24 cellular contexts compared by ENCODE assay signal in genomic region chr17:8881606-8882005, GRCh38. TPM values are rescaled to one million over a fixed set of nuclear protein-coding genes. Genes with fewer than 3 reads are reported as not detected.
DNase-seq lines count a peak whose midpoint lies in the region; ATAC-seq, FAIRE-seq and TF ChIP-seq lines count a peak whose summit lies in the region.
"Had no signal": no experiment of that assay in that cellular context is flagged by ENCODE, and none has a peak within 500 bp of the region (broad histone marks: within the 10 kb centered on the region; RNA-seq: fewer than 3 reads in every experiment).

No MANE protein-coding gene starts in this region.

- TF ChIP-seq CTCF in GM12878 (IDR thresholded peaks at IDR 0.05 in 2 of 3, conservative IDR thresholded peaks at IDR 0.05 in 1 of 3; ENCODE audit: control insufficient read depth in 2 of 3, extremely low read depth in 1 of 3, insufficient read depth in 1 of 3, low read depth in 3 of 3, low read length in 3 of 3), result no peak

- no peaks in the 10 kb centered on the region for H4K20me1 ChIP-seq in GM12878 (ENCODE audit: control insufficient read depth, insufficient read depth)

- H3K4ac ChIP-seq in neuronal stem cell (ENCODE audit: low read length), result no peak overlapping the region

- H4K91ac ChIP-seq in neuronal stem cell (ENCODE audit: low read depth, low read length, poor library complexity), result no peak overlapping the region

- peak overlapping the region; percentile 10 for H2AK5ac ChIP-seq in neuronal stem cell (ENCODE audit: low read depth, low read length)

- H2AFZ ChIP-seq in GM12878 (ENCODE audit: control insufficient read depth, low read depth, low read length) (no peak overlapping the region), neuronal stem cell (ENCODE audit: low read length) (no peak overlapping the region)

- CTCF ChIA-PET in GM12878 (lab: Yijun Ruan, JAX), result no interaction called here

- no peak for FAIRE-seq in GM12878 (lab: Jason Lieb, UNC)
- FAIRE-seq: G401.6, GM12892, GM18507 had no signal

- RAD21 ChIA-PET in GM12878 (lab: Charles Lee; ENCODE audit: unreplicated experiment), result interaction anchor here (0.6 kb wide), 1 partner anchor 13 kb away, joined by 4 read pairs; no protein-coding TSS in a partner anchor

- ATAC-seq in right cardiac atrium, result no peak
- ATAC-seq in GM12878, result no peak
- no peak for ATAC-seq in stimulated activated naive B cell treated with anti-CD40 and anti-IgM and Interleukin-4, amounts not matched to agents 10 μg/mL and 1 μg/mL and 100 μg/mL, for 72 hours (replicated peaks)
- ATAC-seq in GM19395 (IDR thresholded peaks at IDR 0.05; ENCODE audit: unreplicated experiment), result no peak

- peaks cover 5 to 11% of the 10 kb centered on the region in 2 donors for H3K4me1 Mint-ChIP-seq in stimulated activated naive B cell treated with anti-CD40 and anti-IgM and Interleukin-4, amounts not matched to agents 10 μg/mL and 1 μg/mL and 100 μg/mL, for 72 hours
- H3K4me1 Mint-ChIP-seq: B cell had no signal

- H3K4me1 ChIP-seq in right cardiac atrium (ENCODE audit: control insufficient read depth, insufficient read depth, low read length), result no peaks in the 10 kb centered on the region
- no peaks in the 10 kb centered on the region for H3K4me1 ChIP-seq in GM12878 (ENCODE audit: control insufficient read depth, insufficient read depth, low read length)
- peaks cover 0 to 4% of the 10 kb centered on the region in 2 donors for H3K4me1 ChIP-seq in neuronal stem cell (ENCODE audit: control insufficient read depth in 2 of 2, insufficient read depth in 1 of 2, low read depth in 1 of 2, low read length in 2 of 2)

- no peaks in the 10 kb centered on the region for H3K79me2 ChIP-seq in GM12878 (ENCODE audit: control insufficient read depth, insufficient read depth, low read length)

- H3K36me3 Mint-ChIP-seq in stimulated activated naive B cell treated with anti-CD40 and anti-IgM and Interleukin-4, amounts not matched to agents 10 μg/mL and 1 μg/mL and 100 μg/mL, for 72 hours, result peaks cover 63 to 85% of the 10 kb centered on the region in 2 donors

- SMC1A ChIA-PET in GM12878 (lab: Charles Lee; ENCODE audit: uncharacterized antibody, unreplicated experiment), result no interaction called here

- H4K8ac ChIP-seq in neuronal stem cell (ENCODE audit: low read depth, low read length), result no peak overlapping the region

- no peak overlapping the region for H2BK120ac ChIP-seq in neuronal stem cell (ENCODE audit: low read depth, low read length)

- H3K14ac ChIP-seq in neuronal stem cell (ENCODE audit: low read length), result no peak overlapping the region

- DNase-seq in cardiac septum (ENCODE audit: low spot score) (peak; percentile 55), right cardiac atrium (no peak), GM12878 (ENCODE audit: low read depth, low spot score) (no peak), neuronal stem cell (ENCODE audit: low spot score) (no peak), HT-29 (ENCODE audit: low spot score) (no peak), pons (ENCODE audit: low spot score) (no peak)
- DNase-seq in stimulated activated naive B cell treated with anti-CD40 and anti-IgM and Interleukin-4, amounts not matched to agents 10 μg/mL and 1 μg/mL and 100 μg/mL, for 72 hours, result no peak
- DNase-seq: CD4-positive, CD25-positive, alpha-beta regulatory T cell; CD8-positive, alpha-beta memory T cell; COR-L47; DMS 273 treated with DMSO at 0.1 percent for 48 hours; DMS53; GOT3; KBM-7 had no signal

- H3K9ac ChIP-seq in GM12878 (ENCODE audit: control insufficient read depth, insufficient read depth, low read length) (no peak overlapping the region), neuronal stem cell (ENCODE audit: low read depth, low read length, poor library complexity) (no peak overlapping the region)
- H3K9ac ChIP-seq: BLaER1 treated with 17β-estradiol and CSF1 and Interleukin-3, amounts not matched to agents 10 nM and 100 nM had no signal

- TF ChIP-seq RAD21 in GM12878 (IDR thresholded peaks at IDR 0.05; ENCODE audit: insufficient read depth, low read depth, low read length), result no peak

- no peak overlapping the region for H3K18ac ChIP-seq in neuronal stem cell (ENCODE audit: low read length)

- H3K4me2 ChIP-seq in GM12878 (ENCODE audit: control insufficient read depth, insufficient read depth) (no peak overlapping the region), neuronal stem cell (ENCODE audit: insufficient read depth, low read length, poor library complexity, severe bottlenecking) (no peak overlapping the region)
- H3K4me2 ChIP-seq: BLaER1 treated with 17β-estradiol and CSF1 and Interleukin-3, amounts not matched to agents 10 nM and 100 nM had no signal

- H3K23ac ChIP-seq in neuronal stem cell (ENCODE audit: low read depth, low read length, poor library complexity), result peak overlapping the region; percentile 67

- in situ Hi-C loops in GM12878 (cut with MboI), result no loop called here

- no peak overlapping the region for H3K4me3 ChIP-seq in right cardiac atrium (ENCODE audit: low read length)
- no peak overlapping the region for H3K4me3 ChIP-seq in GM12878
- no peak overlapping the region for H3K4me3 ChIP-seq in neuronal stem cell (ENCODE audit: low read length in 2 of 2)
- H3K4me3 ChIP-seq: BLaER1 treated with 17β-estradiol and CSF1 and Interleukin-3, amounts not matched to agents 10 nM and 100 nM had no signal

- no peak for TF ChIP-seq EP300 in GM12878 (IDR thresholded peaks at IDR 0.05; ENCODE audit: borderline replicate concordance in 1 of 2, control insufficient read depth in 1 of 2, low read depth in 2 of 2, low read length in 2 of 2)

- no peak overlapping the region for H3K4me3 Mint-ChIP-seq in stimulated activated naive B cell treated with anti-CD40 and anti-IgM and Interleukin-4, amounts not matched to agents 10 μg/mL and 1 μg/mL and 100 μg/mL, for 72 hours
- H3K4me3 Mint-ChIP-seq: B cell, H9, IgD-negative memory B cell had no signal

- H3K27ac ChIP-seq in right cardiac atrium (ENCODE audit: low read length) (no peak overlapping the region), GM12878 (ENCODE audit: control insufficient read depth, insufficient read depth) (no peak overlapping the region), neuronal stem cell (replicated peaks; ENCODE audit: low read length) (no peak overlapping the region)
- H3K27ac ChIP-seq: BLaER1 treated with 17β-estradiol and CSF1 and Interleukin-3, amounts not matched to agents 10 nM and 100 nM; HL-60 had no signal

- POLR2A ChIA-PET in GM12878 (lab: Charles Lee), result interaction anchor here (0.5 kb wide), 1 partner anchor 16 kb away, joined by 4 read pairs; no protein-coding TSS in a partner anchor

- no TSS peak for BruUV-seq in GM12878 (replicated peaks; lab: Mats Ljungman, UMichigan)

- H2BK15ac ChIP-seq in neuronal stem cell (ENCODE audit: low read length), result no peak overlapping the region

- peaks cover 34 to 44% of the 10 kb centered on the region in 2 experiments; a peak in 3 of 4 replicates for H3K36me3 ChIP-seq in GM12878 (ENCODE audit: control insufficient read depth in 2 of 2, insufficient read depth in 2 of 2, low read length in 1 of 2)
- H3K36me3 ChIP-seq in neuronal stem cell (replicated peaks in 1 of 2; ENCODE audit: control insufficient read depth in 2 of 2, insufficient read depth in 2 of 2, low read length in 2 of 2), result no peaks in the 10 kb centered on the region

- peak overlapping the region; percentile 71 for H3K27ac Mint-ChIP-seq in stimulated activated naive B cell treated with anti-CD40 and anti-IgM and Interleukin-4, amounts not matched to agents 10 μg/mL and 1 μg/mL and 100 μg/mL, for 72 hours
- H3K27ac Mint-ChIP-seq: B cell had no signal

- no peaks in the 10 kb centered on the region for H3K9me3 Mint-ChIP-seq in stimulated activated naive B cell treated with anti-CD40 and anti-IgM and Interleukin-4, amounts not matched to agents 10 μg/mL and 1 μg/mL and 100 μg/mL, for 72 hours
- H3K9me3 Mint-ChIP-seq: CD4-positive, CD25-positive, alpha-beta regulatory T cell; CD8-positive, alpha-beta memory T cell; H9; IgD-negative memory B cell had no signal

- no peaks in the 10 kb centered on the region for H3K27me3 Mint-ChIP-seq in stimulated activated naive B cell treated with anti-CD40 and anti-IgM and Interleukin-4, amounts not matched to agents 10 μg/mL and 1 μg/mL and 100 μg/mL, for 72 hours
- H3K27me3 Mint-ChIP-seq: B cell; CD4-positive, CD25-positive, alpha-beta regulatory T cell; IgD-negative memory B cell had no signal

- H2BK12ac ChIP-seq in neuronal stem cell (ENCODE audit: low read length), result no peak overlapping the region

- H3K27me3 ChIP-seq in right cardiac atrium (ENCODE audit: control insufficient read depth, insufficient read depth), result no peaks in the 10 kb centered on the region
- H3K27me3 ChIP-seq in GM12878 (replicated peaks in 1 of 2; ENCODE audit: control insufficient read depth in 2 of 2, insufficient read depth in 2 of 2, low read length in 1 of 2), result no peaks in the 10 kb centered on the region
- peaks cover 0 to 24% (median 0%) of the 10 kb centered on the region in 3 experiments for H3K27me3 ChIP-seq in neuronal stem cell (ENCODE audit: control insufficient read depth in 3 of 3, insufficient read depth in 3 of 3, low read depth in 1 of 3, low read length in 3 of 3)
- H3K27me3 ChIP-seq: BLaER1 treated with 17β-estradiol and CSF1 and Interleukin-3, amounts not matched to agents 10 nM and 100 nM had no signal

- WGBS in right cardiac atrium, result 96% methylated on average over 7 of the region's 7 CpGs
- whole genome bisulfite sequencing in GM12878 (ENCODE audit: insufficient coverage, insufficient replicate concordance, low lambda C conversion rate, missing lambda C conversion rate), result 97% methylated on average over 7 of the region's 7 CpGs
- no CpG with 5 or more reads among the region's 7 CpGs for WGBS in neuronal stem cell (ENCODE audit: extremely low coverage in 2 of 2, insufficient read length in 2 of 2, insufficient replicate concordance in 1 of 2), 2 donors

- intact Hi-C loops in cardiac septum (cut with DNase I) (no loop called here), right cardiac atrium (cut with DNase I) (no loop called here), GM12878 (cut with micrococcal nuclease; ENCODE audit: unreplicated experiment) (no loop called here)

- no peak overlapping the region for H2BK5ac ChIP-seq in neuronal stem cell (ENCODE audit: low read length)

- peak; percentile 27; the same call in 1 of the 2 replicates for TF ChIP-seq POLR2A in GM12878 (IDR thresholded peaks at IDR 0.05; ENCODE audit: low read depth, low read length)

- H3K79me1 ChIP-seq in neuronal stem cell (ENCODE audit: low read depth, low read length), result no peaks in the 10 kb centered on the region

- no peaks in the 10 kb centered on the region for H3K9me3 ChIP-seq in right cardiac atrium (ENCODE audit: control insufficient read depth, low read length)
- no peaks in the 10 kb centered on the region; the same call in 2 of the 3 replicates for H3K9me3 ChIP-seq in GM12878 (replicated peaks; ENCODE audit: control insufficient read depth, insufficient read depth, low read length)
- H3K9me3 ChIP-seq in neuronal stem cell (replicated peaks in 1 of 2; ENCODE audit: control insufficient read depth in 2 of 2, insufficient read depth in 1 of 2, low read depth in 1 of 2, low read length in 2 of 2), result no peaks in the 10 kb centered on the region

RNA-seq across cellular contexts. Expression of gene PIK3R6, which starts 14.1 kb away (rescaled TPM):
- total RNA-seq in cardiac septum (1.00 TPM), right cardiac atrium (under 1 TPM; 0.36 to 0.91 (median 0.85) TPM), GM12878 (2014; rRNA removed) (40.3 and 44.7 TPM in 2 replicates), GM12878 (2014; rRNA removed; fragmentation: Illumina TruSeq; extraction: Trizol) (26.4 and 27.9 TPM in 2 replicates), GM12878 (2021) (76.7 and 81.7 TPM in 2 replicates)
- polyA plus RNA-seq in right cardiac atrium (0.86 TPM), GM12878 (2011; rRNA removed) (73.5 and 146 TPM in 2 replicates), GM12878 (2014; fragmentation: Illumina TruSeq; extraction: Trizol) (31.6 and 54.7 TPM in 2 replicates), GM12878 (2014; fragmentation: Nextera tagmentation; extraction: Ambion mirVana) (1 to 10 TPM; 6.7 to 7.4 TPM), GM12878 (2014; rRNA removed) (86.5 and 99.8 TPM in 2 replicates), GM12878 (2016; fragmentation: Nextera tagmentation; extraction: Ambion mirVana) (100 to 1,000 TPM; 103 to 109 TPM)
- total RNA-seq in GM12878 (2013; cell fraction: nucleolus; rRNA removed), result 293 and 314 TPM in 2 replicates
- 68.9 TPM for polyA plus RNA-seq in GM12878 (2011; ENCODE audit: low read depth)
- 164 and 182 TPM in 2 replicates for polyA plus RNA-seq in GM12878 (2011; cell fraction: cytosol; rRNA removed)
- 666 and 871 TPM in 2 replicates for polyA plus RNA-seq in GM12878 (2011; cell fraction: nucleus; rRNA removed)
- polyA plus RNA-seq in GM12878 (2012), result 144 and 184 TPM in 2 replicates
- 99.0 and 156 TPM in 2 replicates for polyA minus RNA-seq in GM12878 (2011; rRNA and poly(A)+ RNA removed)
- 50.8 and 58.4 TPM in 2 replicates for polyA minus RNA-seq in GM12878 (2011; cell fraction: cytosol; rRNA and poly(A)+ RNA removed)
- 143 and 160 TPM in 2 replicates for polyA minus RNA-seq in GM12878 (2011; cell fraction: nucleus; rRNA and poly(A)+ RNA removed)
- not detected for polyA plus RNA-seq in neuronal stem cell (2013, experiment 1 of 2)
- polyA plus RNA-seq in neuronal stem cell (2013, experiment 2 of 2), result not detected
- not detected in 2 replicates for total RNA-seq in HT-29 (2014; rRNA removed; shearing (Covaris generic))
- total RNA-seq: A172, H9 had no signal
- polyA plus RNA-seq: CD4-positive, CD25-positive, alpha-beta regulatory T cell had no signal

Comparison
In these comparisons a context has a peak if more than half of its experiments do, and no peak if none do; other contexts are left out.
1. RNA of gene PIK3R6, which starts 14.1 kb away (total RNA-seq): 26.4 to 314 TPM in GM12878; 1.00 TPM in cardiac septum (single experiment), 0.36 to 0.91 TPM in right cardiac atrium and not detected in HT-29; every median in the first group is over 10 times any median in the second.